Comparison of ENCODE assay signal across 8 cellular contexts in genomic region chr6:28161410-28162079, GRCh38. TPM values are rescaled to one million over a fixed set of nuclear protein-coding genes. Genes with fewer than 3 reads are reported as not detected.
DNase-seq lines count a peak whose midpoint lies in the region; ATAC-seq lines count a peak whose summit lies in the region.

No MANE protein-coding gene starts in this region.

- CTCF ChIA-PET in activated CD4-positive, alpha-beta memory T cell treated with anti-CD3 and anti-CD28 coated beads, Interleukin-2, amount 10 ng/mL, durations not matched to agents 7 days and 5 days (lab: Charles Lee), result interaction anchor here (1.0 kb wide), 1 partner anchor 88 kb away, joined by 3 read pairs; no protein-coding TSS in a partner anchor

- DNase-seq in NCI-H526 (lab: John Stamatoyannopoulos, UW) (peak; percentile 64 to 94), medulla oblongata (ENCODE audit: extremely low spot score) (peak; percentile 64)
- peak; percentile 82 for DNase-seq in activated CD4-positive, alpha-beta memory T cell treated with anti-CD3 and anti-CD28 coated beads, Interleukin-2, amount 10 ng/mL, durations not matched to agents 7 days and 5 days
- peak; percentile 71 for DNase-seq in effector CD4-positive, alpha-beta T cell
- peak; percentile 71 for DNase-seq in stimulated activated CD8-positive, alpha-beta memory T cell treated with anti-CD3 and anti-CD28 coated beads, Interleukin-12 subunit alpha, Interleukin-12 subunit beta, amount 100 ng/mL, for 1 hour (ENCODE audit: low read depth)

- POLR2A ChIA-PET in activated CD4-positive, alpha-beta memory T cell treated with anti-CD3 and anti-CD28 coated beads, Interleukin-2, amount 10 ng/mL, durations not matched to agents 7 days and 5 days (lab: Charles Lee), result interaction anchor here (0.6 to 1.3 kb wide), 4 partner anchors 14 to 194 kb away, joined by 3 to 4 read pairs (median 3); partner anchors contain the start of gene ZKSCAN8

- H3K4me1 Mint-ChIP-seq in activated CD4-positive, alpha-beta memory T cell treated with anti-CD3 and anti-CD28 coated beads, Interleukin-2, amount 10 ng/mL, durations not matched to agents 7 days and 5 days, result peaks cover 15% of the 10 kb centered on the region

- no peaks in the 10 kb centered on the region for H3K27me3 Mint-ChIP-seq in activated CD4-positive, alpha-beta memory T cell treated with anti-CD3 and anti-CD28 coated beads, Interleukin-2, amount 10 ng/mL, durations not matched to agents 7 days and 5 days

- ATAC-seq in GM18498 (IDR thresholded peaks at IDR 0.05; ENCODE audit: unreplicated experiment), result peak; percentile 97
- ATAC-seq in HG02885 (IDR thresholded peaks at IDR 0.05; ENCODE audit: poor library complexity, unreplicated experiment), result peak; percentile 93
- no peak for ATAC-seq in GM19324 (IDR thresholded peaks at IDR 0.05; ENCODE audit: low FRiP score, unreplicated experiment)

- H3K36me3 Mint-ChIP-seq in activated CD4-positive, alpha-beta memory T cell treated with anti-CD3 and anti-CD28 coated beads, Interleukin-2, amount 10 ng/mL, durations not matched to agents 7 days and 5 days (ENCODE audit: low read depth), result peaks cover 46% of the 10 kb centered on the region

- peak overlapping the region; percentile 21 for H3K27ac Mint-ChIP-seq in activated CD4-positive, alpha-beta memory T cell treated with anti-CD3 and anti-CD28 coated beads, Interleukin-2, amount 10 ng/mL, durations not matched to agents 7 days and 5 days

- peaks cover 12% of the 10 kb centered on the region for H3K9me3 Mint-ChIP-seq in activated CD4-positive, alpha-beta memory T cell treated with anti-CD3 and anti-CD28 coated beads, Interleukin-2, amount 10 ng/mL, durations not matched to agents 7 days and 5 days

- H3K4me3 Mint-ChIP-seq in activated CD4-positive, alpha-beta memory T cell treated with anti-CD3 and anti-CD28 coated beads, Interleukin-2, amount 10 ng/mL, durations not matched to agents 7 days and 5 days, result peak overlapping the region; percentile 58

RNA-seq across cellular contexts. Expression of gene ZKSCAN8, which starts 19.9 kb away (rescaled TPM):
- 10 to 100 TPM; 20.9 to 21.6 TPM for total RNA-seq in activated CD4-positive, alpha-beta memory T cell treated with anti-CD3 and anti-CD28 coated beads, Interleukin-2, amount 10 ng/mL, durations not matched to agents 7 days and 5 days

RNA-seq across cellular contexts. Expression of gene ZSCAN16, which starts 37.1 kb away (rescaled TPM):
- 1 to 10 TPM; 5.3 TPM for total RNA-seq in activated CD4-positive, alpha-beta memory T cell treated with anti-CD3 and anti-CD28 coated beads, Interleukin-2, amount 10 ng/mL, durations not matched to agents 7 days and 5 days
